20 cellular contexts compared by ENCODE assay signal in genomic region chr1:111372336-111372965, GRCh38.
"Had no signal": no experiment of that assay in that cellular context is flagged by ENCODE, and none has a peak within 500 bp of the region (broad histone marks: within the 10 kb centered on the region; RNA-seq: fewer than 3 reads in every experiment).

No MANE protein-coding gene starts in this region.

- ATAC-seq: activated T-cell treated with anti-CD3 and anti-CD28 coated beads, Interleukin-2, amount 50 U/mL, for 4 hours; effector memory CD8-positive, alpha-beta T cell; left ventricle myocardium superior; naive thymus-derived CD4-positive, alpha-beta T cell; psoas muscle; right lobe of liver; stimulated activated effector memory CD8-positive, alpha-beta T cell treated with anti-CD3 and anti-CD28 coated beads, Interleukin-12 subunit alpha, Interleukin-12 subunit beta, amount 100 ng/mL, for 72 hours had no signal

- DNase-seq: activated CD4-positive, alpha-beta T cell treated with anti-CD3 and anti-CD28 coated beads, Interleukin-2, amount 10 ng/mL, durations not matched to agents 7 days and 5 days; activated CD8-positive, alpha-beta memory T cell treated with anti-CD3 and anti-CD28 coated beads, Interleukin-2, amount 50 U/mL, for 4 hours; activated effector memory CD4-positive, alpha-beta T cell treated with anti-CD3 and anti-CD28 coated beads, Interleukin-2, amount 50 U/mL, for 16 hours; activated T-cell treated with anti-CD3 and anti-CD28 coated beads, Interleukin-2, amount 50 U/mL, for 4 hours; dermis blood vessel endothelial cell; effector memory CD8-positive, alpha-beta T cell; foreskin fibroblast; glutamatergic neuron; kidney; left ventricle myocardium superior; naive thymus-derived CD4-positive, alpha-beta T cell; psoas muscle; right lobe of liver; stimulated activated CD4-positive, alpha-beta T cell treated with anti-CD3 and anti-CD28 coated beads, Interleukin-4, amount 100 ng/mL, for 24 hours; stomach; T1000 had no signal

- H3K27ac ChIP-seq: cardiac muscle cell, neural progenitor cell, psoas muscle, right lobe of liver, stomach, thoracic aorta had no signal
